Comparison of ENCODE assay signal across 1 cellular context in genomic region chr5:88886252-88886651, GRCh38.
TF ChIP-seq lines count a peak whose summit lies in the region.

No MANE protein-coding gene starts in this region.

TF ChIP-seq in liver, 16 proteins besides CTCF, POLR2A, EP300 and RAD21 (continued from another document):
- TF ChIP-seq REST (IDR thresholded peaks at IDR 0.05) (no peak), FOXA2 (IDR thresholded peaks at IDR 0.05) (no peak), NR2F2 (IDR thresholded peaks at IDR 0.05) (no peak), ZBTB33 (IDR thresholded peaks at IDR 0.05) (no peak), FOXA1 (IDR thresholded peaks at IDR 0.05) (no peak), ATF3 (IDR thresholded peaks at IDR 0.05) (no peak), RXRA (IDR thresholded peaks at IDR 0.05) (no peak), GABPA (IDR thresholded peaks at IDR 0.05 in 1 of 2, conservative IDR thresholded peaks at IDR 0.05 in 1 of 2) (no peak), JUND (IDR thresholded peaks at IDR 0.05) (no peak), HNF4G (IDR thresholded peaks at IDR 0.05) (no peak), EGR1 (IDR thresholded peaks at IDR 0.05; ENCODE audit: low read depth in 2 of 2) (no peak), SP1 (IDR thresholded peaks at IDR 0.05) (no peak), YY1 (IDR thresholded peaks at IDR 0.05) (no peak), HNF4A (conservative IDR thresholded peaks at IDR 0.05) (no peak)
- TF ChIP-seq, protein P1, sequence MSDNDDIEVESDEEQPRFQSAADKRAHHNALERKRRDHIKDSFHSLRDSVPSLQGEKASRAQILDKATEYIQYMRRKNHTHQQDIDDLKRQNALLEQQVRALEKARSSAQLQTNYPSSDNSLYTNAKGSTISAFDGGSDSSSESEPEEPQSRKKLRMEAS (IDR thresholded peaks at IDR 0.05) = no peak
